17 cellular contexts compared by ENCODE assay signal in genomic region chr6:127566671-127567070, GRCh38. TPM values are rescaled to one million over a fixed set of nuclear protein-coding genes. Genes with fewer than 3 reads are reported as not detected.
DNase-seq lines count a peak whose midpoint lies in the region; TF ChIP-seq lines count a peak whose summit lies in the region.
"Had no signal": no experiment of that assay in that cellular context is flagged by ENCODE, and none has a peak within 500 bp of the region (broad histone marks: within the 10 kb centered on the region; RNA-seq: fewer than 3 reads in every experiment).

No MANE protein-coding gene starts in this region.

- DNase-seq in AG04449 (ENCODE audit: low read depth, low spot score) (peak; percentile 33), NCI-H226 (peak; percentile 33), astrocyte of the hippocampus (ENCODE audit: low read depth, low spot score) (peak; percentile 69), iris pigment epithelial cell (ENCODE audit: low read depth) (peak; percentile 27), ascending aorta (ENCODE audit: low spot score in 2 of 2) (no peak), A673 (ENCODE audit: low spot score) (no peak), NOMO-1 treated with dmso at 0.1 percent for 144 hours (lab: John Stamatoyannopoulos, UW; ENCODE audit: unreplicated experiment) (no peak), Peyer's patch (no peak)
- DNase-seq: BE2C; CD8-positive, alpha-beta T cell; COR-L47; DMS153; DMS79 treated with DMSO at 0.1 percent for 48 hours; GDM1 had no signal

- H3K27ac ChIP-seq in ascending aorta = no peak overlapping the region
- no peak overlapping the region for H3K27ac ChIP-seq in A673 (ENCODE audit: low read depth, low read length, poor library complexity, severe bottlenecking)
- no peak overlapping the region for H3K27ac ChIP-seq in Peyer's patch
- H3K27ac ChIP-seq: 22Rv1 had no signal

- intact Hi-C loops in ascending aorta (cut with DNase I) (no loop called here), A673 (cut with micrococcal nuclease; ENCODE audit: unreplicated experiment) (no loop called here)

- no peak for TF ChIP-seq POLR2A in Peyer's patch (IDR thresholded peaks at IDR 0.05)

- H3K36me3 ChIP-seq in ascending aorta (no peaks in the 10 kb centered on the region), A673 (ENCODE audit: insufficient read depth, low read length, poor library complexity, severe bottlenecking) (no peaks in the 10 kb centered on the region), Peyer's patch (no peaks in the 10 kb centered on the region)
- H3K36me3 ChIP-seq: BE2C had no signal

- H3K4me1 ChIP-seq in ascending aorta (no peaks in the 10 kb centered on the region), A673 (ENCODE audit: insufficient read depth, low read length, poor library complexity, severe bottlenecking) (no peaks in the 10 kb centered on the region), Peyer's patch (no peaks in the 10 kb centered on the region)
- H3K4me1 ChIP-seq: BE2C had no signal

- no peaks in the 10 kb centered on the region for H3K27me3 ChIP-seq in ascending aorta
- H3K27me3 ChIP-seq in A673 (replicated peaks; ENCODE audit: insufficient read depth, low read depth, low read length, poor library complexity) = no peaks in the 10 kb centered on the region
- no peaks in the 10 kb centered on the region for H3K27me3 ChIP-seq in Peyer's patch
- H3K27me3 ChIP-seq: BE2C had no signal

- no TSS peak for BruUV-seq in A673 (replicated peaks; lab: Mats Ljungman, UMichigan)

- TF ChIP-seq CTCF in AG04449 (IDR thresholded peaks at IDR 0.05; ENCODE audit: insufficient read depth, low read length, missing control alignments) (no peak), ascending aorta (IDR thresholded peaks at IDR 0.05) (no peak), A673 (conservative IDR thresholded peaks at IDR 0.05; ENCODE audit: low read depth, low read length) (no peak), Peyer's patch (IDR thresholded peaks at IDR 0.05) (no peak)

- H3K9me3 ChIP-seq in ascending aorta (no peaks in the 10 kb centered on the region), A673 (ENCODE audit: low read depth, low read length, poor library complexity, severe bottlenecking) (no peaks in the 10 kb centered on the region), Peyer's patch (no peaks in the 10 kb centered on the region)
- H3K9me3 ChIP-seq: BE2C had no signal

- CTCF ChIA-PET in AG04449 (lab: Yijun Ruan, JAX) (no interaction called here), A673 (lab: Charles Lee) (no interaction called here)

- no peak overlapping the region for H3K4me3 ChIP-seq in AG04449 (ENCODE audit: low read depth, low read length)
- H3K4me3 ChIP-seq in ascending aorta = no peak overlapping the region
- H3K4me3 ChIP-seq in A673 (ENCODE audit: low read depth, low read length, poor library complexity, severe bottlenecking) = no peak overlapping the region
- H3K4me3 ChIP-seq in Peyer's patch = no peak overlapping the region

- POLR2A ChIA-PET in AG04449 (lab: Yijun Ruan, JAX) = no interaction called here
- POLR2A ChIA-PET in A673 (lab: Charles Lee; ENCODE audit: low non-redundant PET) = no interaction called here

RNA-seq across cellular contexts. Expression of gene C6orf58, which starts 10.3 kb away (rescaled TPM):
- total RNA-seq in ascending aorta (not detected), A673 (2021) (0.64 and 1.1 TPM in 2 replicates), Peyer's patch (not detected)
- total RNA-seq: CD8-positive, alpha-beta T cell; H4; HepG2 had no signal

Comparison
In these comparisons a context has a peak if more than half of its experiments do, and no peak if none do; other contexts are left out.
1. DNase-seq: peak in AG04449 (single experiment), NCI-H226 (single experiment), astrocyte of the hippocampus (single experiment) and iris pigment epithelial cell (single experiment); none in ascending aorta (0 of 2), A673 (single experiment), NOMO-1 treated with dmso at 0.1 percent for 144 hours (single experiment) and Peyer's patch (0 of 3).